Comparison of ENCODE assay signal across 1 cellular context in the genomic region with DNA sequence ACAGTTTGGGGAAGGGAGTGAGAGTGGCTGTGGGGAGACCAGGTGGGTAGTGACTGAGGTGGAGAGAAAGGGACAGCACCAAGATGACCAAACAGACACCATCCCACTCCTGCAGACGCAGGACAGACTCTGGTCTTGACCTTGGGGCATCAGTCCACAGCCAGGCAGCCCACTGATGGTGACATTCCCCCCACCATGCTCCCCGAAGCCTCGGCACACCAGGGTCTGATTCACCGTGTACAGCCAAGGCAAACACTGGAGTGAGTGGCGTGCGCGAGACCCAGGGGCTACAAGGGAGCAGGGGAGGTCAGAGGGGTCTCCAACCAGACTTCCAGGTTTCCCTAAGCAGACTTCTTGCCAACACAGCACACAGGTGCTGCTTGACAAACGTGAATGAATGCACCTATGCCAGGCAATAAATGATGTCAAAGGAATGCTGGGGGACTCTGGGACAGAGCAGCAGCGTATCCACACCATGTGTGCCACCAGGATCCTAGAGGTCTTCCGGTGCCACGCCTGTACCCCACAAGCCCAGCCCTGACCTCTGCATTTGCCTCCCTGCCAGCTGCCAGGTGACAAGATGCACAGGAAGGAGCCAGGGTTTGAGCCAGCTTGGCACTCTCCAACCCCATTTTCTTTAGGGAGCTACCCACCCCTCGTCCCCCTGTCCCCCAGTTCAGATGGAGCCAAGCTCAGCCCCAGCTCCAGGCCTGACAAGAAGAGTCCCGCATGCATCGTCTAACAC.
TF ChIP-seq lines count a peak whose summit lies in the region.

No MANE protein-coding gene starts in this region.

TF ChIP-seq in SK-N-SH treated with all-trans-retinoic acid at 6 μM for 48 hours, 23 proteins besides CTCF, POLR2A, EP300 and RAD21 (continued from another document):
- TF ChIP-seq CSRNP3 (CRISPR knock-in tag; IDR thresholded peaks at IDR 0.05) = no peak
- no peak for TF ChIP-seq ZC3H10 (CRISPR knock-in tag; IDR thresholded peaks at IDR 0.05)
- no peak for TF ChIP-seq TOX (CRISPR knock-in tag; IDR thresholded peaks at IDR 0.05; ENCODE audit: borderline replicate concordance)
- TF ChIP-seq ESRRG (CRISPR knock-in tag; IDR thresholded peaks at IDR 0.05) = no peak
- TF ChIP-seq CSDC2 (CRISPR knock-in tag; IDR thresholded peaks at IDR 0.05) = no peak
- TF ChIP-seq CREB5 (CRISPR knock-in tag; IDR thresholded peaks at IDR 0.05; ENCODE audit: low read depth) = no peak
- TF ChIP-seq GLIS3 (CRISPR knock-in tag; IDR thresholded peaks at IDR 0.05) = no peak
- TF ChIP-seq ZNF8 (CRISPR knock-in tag; IDR thresholded peaks at IDR 0.05) = no peak
- TF ChIP-seq ARNTL (CRISPR knock-in tag; IDR thresholded peaks at IDR 0.05; ENCODE audit: borderline replicate concordance, low read depth) = no peak
- no peak for TF ChIP-seq TCF4 (CRISPR knock-in tag; IDR thresholded peaks at IDR 0.05; ENCODE audit: borderline replicate concordance)
TF ChIP-seq in SK-N-SH treated with all-trans-retinoic acid at 6 μM for 48 hours: peak in this region for 0.
